ENCODE assay signal across 8 cellular contexts in the genomic region with DNA sequence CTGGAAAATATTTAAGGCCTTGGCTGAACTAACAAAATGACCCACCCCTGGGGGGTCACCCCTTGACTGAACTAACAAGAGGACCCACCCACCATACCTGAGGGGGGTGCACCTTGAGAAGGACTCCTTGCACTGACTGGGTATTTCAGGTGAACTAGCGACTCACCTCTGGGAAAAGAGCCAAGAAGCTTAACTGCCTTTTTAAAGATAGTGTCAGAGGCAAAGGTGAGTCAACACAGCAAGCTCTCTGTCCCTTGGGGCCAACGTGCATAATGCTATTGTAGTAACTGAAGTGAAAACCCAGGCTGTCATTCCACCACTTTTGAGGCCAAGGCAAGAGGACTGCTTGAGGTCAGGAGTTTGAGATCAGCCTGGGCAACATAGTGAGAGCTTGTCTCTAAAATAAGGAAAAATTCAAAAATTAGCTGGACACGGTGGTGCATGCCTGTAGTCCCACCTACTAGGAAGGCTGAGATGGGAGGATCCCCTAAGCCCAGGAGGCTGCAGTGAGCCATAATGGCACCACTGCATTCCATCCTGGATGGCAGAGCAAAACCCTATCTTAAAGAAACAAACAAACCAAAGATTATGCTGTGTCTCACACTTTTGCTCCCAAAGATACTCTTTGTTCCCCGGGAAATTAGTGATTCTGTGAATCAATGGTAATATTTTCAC. TPM values are rescaled to one million over a fixed set of nuclear protein-coding genes. Genes with fewer than 3 reads are reported as not detected.
A peak's percentile ranks its signal among the peaks of the same experiment; 100 is the strongest.
DNase-seq lines count a peak whose midpoint lies in the region; ATAC-seq, FAIRE-seq and TF ChIP-seq lines count a peak whose summit lies in the region.

No MANE protein-coding gene starts in this region.

- peak; percentile 98 for FAIRE-seq in bronchial epithelial cell (lab: Jason Lieb, UNC)

- H3K27me3 ChIP-seq in bronchial epithelial cell (ENCODE audit: control insufficient read depth, insufficient read depth, low read length), result no peaks in the 10 kb centered on the region

- ATAC-seq in GM18498 (IDR thresholded peaks at IDR 0.05; ENCODE audit: unreplicated experiment) (no peak), GM21576 (IDR thresholded peaks at IDR 0.05; ENCODE audit: unreplicated experiment) (no peak)

- H3K4me3 ChIP-seq in bronchial epithelial cell (ENCODE audit: low read depth, low read length), result no peak overlapping the region

- DNase-seq in NCI-H146 (lab: John Stamatoyannopoulos, UW) (peak; percentile 51), NCI-H146 treated with DMSO at 0.1 percent for 48 hours (lab: John Stamatoyannopoulos, UW; ENCODE audit: unreplicated experiment) (no peak), NCI-H2029 treated with DMSO at 0.1 percent for 48 hours (lab: John Stamatoyannopoulos, UW) (peak; percentile 2), bronchial epithelial cell (ENCODE audit: low read depth) (peak; percentile 99), NCI-H187 treated with DMSO at 0.1 percent for 48 hours (lab: John Stamatoyannopoulos, UW) (no peak)
- peak; percentile 27 to 34 for DNase-seq in stimulated activated CD4-positive, alpha-beta T cell treated with anti-CD3 and anti-CD28 coated beads, Interleukin-4, amount 100 ng/mL, for 48 hours (ENCODE audit: low read depth in 2 of 2)

- H3K36me3 ChIP-seq in bronchial epithelial cell (ENCODE audit: control insufficient read depth, insufficient read depth, low read length), result no peaks in the 10 kb centered on the region

- no peak for TF ChIP-seq CTCF in bronchial epithelial cell (IDR thresholded peaks at IDR 0.05; ENCODE audit: insufficient read depth, low read length, severe bottlenecking)

RNA-seq across cellular contexts. Expression of a gene that starts 36.4 kb away (rescaled TPM):
- 8.7 and 9.7 TPM in 2 replicates for total RNA-seq in bronchial epithelial cell

Comparison
In these comparisons a context has a peak if more than half of its experiments do, and no peak if none do; other contexts are left out.
1. DNase-seq: peak in NCI-H146 (single experiment), NCI-H2029 treated with DMSO at 0.1 percent for 48 hours (single experiment), bronchial epithelial cell (single experiment) and stimulated activated CD4-positive, alpha-beta T cell treated with anti-CD3 and anti-CD28 coated beads, Interleukin-4, amount 100 ng/mL, for 48 hours (2 of 2); none in NCI-H146 treated with DMSO at 0.1 percent for 48 hours (single experiment) and NCI-H187 treated with DMSO at 0.1 percent for 48 hours (single experiment).